ENCODE assay signal across 1 cellular context in genomic region chr2:46866770-46867246, GRCh38.
TF ChIP-seq lines count a peak whose summit lies in the region.

No MANE protein-coding gene starts in this region.

TF ChIP-seq in HepG2, 621 proteins besides CTCF, POLR2A, EP300 and RAD21 (continued from another document and continues in another):
- TF ChIP-seq, protein P1, sequence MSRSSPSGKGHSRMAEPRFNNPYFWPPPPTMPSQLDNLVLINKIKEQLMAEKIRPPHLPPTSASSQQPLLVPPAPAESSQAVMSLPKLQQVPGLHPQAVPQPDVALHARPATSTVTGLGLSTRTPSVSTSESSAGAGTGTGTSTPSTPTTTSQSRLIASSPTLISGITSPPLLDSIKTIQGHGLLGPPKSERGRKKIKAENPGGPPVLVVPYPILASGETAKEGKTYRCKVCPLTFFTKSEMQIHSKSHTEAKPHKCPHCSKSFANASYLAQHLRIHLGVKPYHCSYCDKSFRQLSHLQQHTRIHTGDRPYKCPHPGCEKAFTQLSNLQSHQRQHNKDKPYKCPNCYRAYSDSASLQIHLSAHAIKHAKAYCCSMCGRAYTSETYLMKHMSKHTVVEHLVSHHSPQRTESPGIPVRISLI (CRISPR knock-in tag; IDR thresholded peaks at IDR 0.05; ENCODE audit: borderline replicate concordance), result no peak
- TF ChIP-seq ZNF329 (CRISPR knock-in tag; IDR thresholded peaks at IDR 0.05; ENCODE audit: low read depth) (no peak), KLF16 (CRISPR knock-in tag; IDR thresholded peaks at IDR 0.05) (no peak), ZBTB38 (CRISPR knock-in tag; IDR thresholded peaks at IDR 0.05) (no peak), ZNF496 (CRISPR knock-in tag; IDR thresholded peaks at IDR 0.05; ENCODE audit: insufficient replicate concordance) (no peak), ZNF720 (CRISPR knock-in tag; IDR thresholded peaks at IDR 0.05) (no peak), FOXA1 (IDR thresholded peaks at IDR 0.05) (no peak), FOXA1 (CRISPR knock-in tag; IDR thresholded peaks at IDR 0.05) (no peak), ZNF550 (CRISPR knock-in tag; IDR thresholded peaks at IDR 0.05; ENCODE audit: borderline replicate concordance) (no peak), TP53 (CRISPR knock-in tag; conservative IDR thresholded peaks at IDR 0.05) (no peak), BRF2 (CRISPR knock-in tag; IDR thresholded peaks at IDR 0.05) (no peak), ATF5 (CRISPR knock-in tag; IDR thresholded peaks at IDR 0.05; ENCODE audit: low read depth) (no peak), PRPF4 (IDR thresholded peaks at IDR 0.05; ENCODE audit: low read depth, low read length, poor library complexity, severe bottlenecking) (no peak), ZNF792 (CRISPR knock-in tag; IDR thresholded peaks at IDR 0.05) (no peak), DPF2 (CRISPR knock-in tag; IDR thresholded peaks at IDR 0.05; ENCODE audit: borderline replicate concordance, low read depth) (no peak), ZNF703 (CRISPR knock-in tag; IDR thresholded peaks at IDR 0.05; ENCODE audit: borderline replicate concordance) (no peak), ATM (IDR thresholded peaks at IDR 0.05; ENCODE audit: borderline replicate concordance) (no peak), HOXD1 (CRISPR knock-in tag; IDR thresholded peaks at IDR 0.05) (no peak), NFIB (CRISPR knock-in tag; IDR thresholded peaks at IDR 0.05; ENCODE audit: borderline replicate concordance) (no peak), MED8 (CRISPR knock-in tag; IDR thresholded peaks at IDR 0.05; ENCODE audit: insufficient replicate concordance) (no peak), ZNF431 (CRISPR knock-in tag; IDR thresholded peaks at IDR 0.05; ENCODE audit: borderline replicate concordance, low read depth) (no peak), ZNF20 (CRISPR knock-in tag; IDR thresholded peaks at IDR 0.05) (no peak), ZKSCAN8 (CRISPR knock-in tag; IDR thresholded peaks at IDR 0.05; ENCODE audit: borderline replicate concordance) (no peak), ZNF564 (CRISPR knock-in tag; IDR thresholded peaks at IDR 0.05) (no peak), TAF1 (CRISPR knock-in tag; IDR thresholded peaks at IDR 0.05) (no peak), HNRNPL (IDR thresholded peaks at IDR 0.05; ENCODE audit: low read depth, low read length) (no peak), ZNF7 (CRISPR knock-in tag; IDR thresholded peaks at IDR 0.05) (no peak), FOSL1 (CRISPR knock-in tag; IDR thresholded peaks at IDR 0.05; ENCODE audit: borderline replicate concordance) (no peak), ZFAT (CRISPR knock-in tag; conservative IDR thresholded peaks at IDR 0.05) (no peak), SAFB2 (CRISPR knock-in tag; IDR thresholded peaks at IDR 0.05; ENCODE audit: borderline replicate concordance, low read depth) (no peak), SMAD1 (CRISPR knock-in tag; IDR thresholded peaks at IDR 0.05; ENCODE audit: borderline replicate concordance, low read depth) (0 out of 2 replicates have a peak, but pooled peaks have one; percentile 46), SOX6 (IDR thresholded peaks at IDR 0.05) (no peak), SOX6 (CRISPR knock-in tag; IDR thresholded peaks at IDR 0.05) (peak; percentile 35), TOPORS (CRISPR knock-in tag; IDR thresholded peaks at IDR 0.05) (no peak), HNF4G (IDR thresholded peaks at IDR 0.05; ENCODE audit: borderline replicate concordance, low read depth, low read length) (peak; percentile 64), HNF4G (CRISPR knock-in tag; IDR thresholded peaks at IDR 0.05; ENCODE audit: borderline replicate concordance, low read depth) (0 out of 2 replicates have a peak, but pooled peaks have one; percentile 64), NR2F6 (IDR thresholded peaks at IDR 0.05) (peak; percentile 11; the same call in 1 of the 2 replicates), NR2F6 (CRISPR knock-in tag; IDR thresholded peaks at IDR 0.05) (no peak), TRIM24 (CRISPR knock-in tag; IDR thresholded peaks at IDR 0.05) (no peak), SIX4 (CRISPR knock-in tag; IDR thresholded peaks at IDR 0.05) (no peak), RFX5 (IDR thresholded peaks at IDR 0.05; ENCODE audit: low read depth, low read length) (no peak), PBX2 (CRISPR knock-in tag; IDR thresholded peaks at IDR 0.05) (no peak), AHR (CRISPR knock-in tag; IDR thresholded peaks at IDR 0.05) (no peak), RFX1 (IDR thresholded peaks at IDR 0.05) (no peak), ZFP1 (CRISPR knock-in tag; IDR thresholded peaks at IDR 0.05) (no peak), ZNF598 (CRISPR knock-in tag; IDR thresholded peaks at IDR 0.05; ENCODE audit: borderline replicate concordance) (no peak), CREM (IDR thresholded peaks at IDR 0.05) (no peak), CREM (CRISPR knock-in tag; IDR thresholded peaks at IDR 0.05) (no peak), ARNTL (CRISPR knock-in tag; IDR thresholded peaks at IDR 0.05) (no peak)
- TF ChIP-seq, protein P2, sequence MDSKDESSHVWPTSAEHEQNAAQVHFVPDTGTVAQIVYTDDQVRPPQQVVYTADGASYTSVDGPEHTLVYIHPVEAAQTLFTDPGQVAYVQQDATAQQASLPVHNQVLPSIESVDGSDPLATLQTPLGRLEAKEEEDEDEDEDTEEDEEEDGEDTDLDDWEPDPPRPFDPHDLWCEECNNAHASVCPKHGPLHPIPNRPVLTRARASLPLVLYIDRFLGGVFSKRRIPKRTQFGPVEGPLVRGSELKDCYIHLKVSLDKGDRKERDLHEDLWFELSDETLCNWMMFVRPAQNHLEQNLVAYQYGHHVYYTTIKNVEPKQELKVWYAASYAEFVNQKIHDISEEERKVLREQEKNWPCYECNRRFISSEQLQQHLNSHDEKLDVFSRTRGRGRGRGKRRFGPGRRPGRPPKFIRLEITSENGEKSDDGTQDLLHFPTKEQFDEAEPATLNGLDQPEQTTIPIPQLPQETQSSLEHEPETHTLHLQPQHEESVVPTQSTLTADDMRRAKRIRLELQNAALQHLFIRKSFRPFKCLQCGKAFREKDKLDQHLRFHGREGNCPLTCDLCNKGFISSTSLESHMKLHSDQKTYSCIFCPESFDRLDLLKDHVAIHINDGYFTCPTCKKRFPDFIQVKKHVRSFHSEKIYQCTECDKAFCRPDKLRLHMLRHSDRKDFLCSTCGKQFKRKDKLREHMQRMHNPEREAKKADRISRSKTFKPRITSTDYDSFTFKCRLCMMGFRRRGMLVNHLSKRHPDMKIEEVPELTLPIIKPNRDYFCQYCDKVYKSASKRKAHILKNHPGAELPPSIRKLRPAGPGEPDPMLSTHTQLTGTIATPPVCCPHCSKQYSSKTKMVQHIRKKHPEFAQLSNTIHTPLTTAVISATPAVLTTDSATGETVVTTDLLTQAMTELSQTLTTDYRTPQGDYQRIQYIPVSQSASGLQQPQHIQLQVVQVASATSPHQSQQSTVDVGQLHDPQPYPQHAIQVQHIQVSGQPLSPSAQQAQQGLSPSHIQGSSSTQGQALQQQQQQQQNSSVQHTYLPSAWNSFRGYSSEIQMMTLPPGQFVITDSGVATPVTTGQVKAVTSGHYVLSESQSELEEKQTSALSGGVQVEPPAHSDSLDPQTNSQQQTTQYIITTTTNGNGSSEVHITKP (CRISPR knock-in tag; IDR thresholded peaks at IDR 0.05; ENCODE audit: low read depth), result no peak
- TF ChIP-seq, protein P3, sequence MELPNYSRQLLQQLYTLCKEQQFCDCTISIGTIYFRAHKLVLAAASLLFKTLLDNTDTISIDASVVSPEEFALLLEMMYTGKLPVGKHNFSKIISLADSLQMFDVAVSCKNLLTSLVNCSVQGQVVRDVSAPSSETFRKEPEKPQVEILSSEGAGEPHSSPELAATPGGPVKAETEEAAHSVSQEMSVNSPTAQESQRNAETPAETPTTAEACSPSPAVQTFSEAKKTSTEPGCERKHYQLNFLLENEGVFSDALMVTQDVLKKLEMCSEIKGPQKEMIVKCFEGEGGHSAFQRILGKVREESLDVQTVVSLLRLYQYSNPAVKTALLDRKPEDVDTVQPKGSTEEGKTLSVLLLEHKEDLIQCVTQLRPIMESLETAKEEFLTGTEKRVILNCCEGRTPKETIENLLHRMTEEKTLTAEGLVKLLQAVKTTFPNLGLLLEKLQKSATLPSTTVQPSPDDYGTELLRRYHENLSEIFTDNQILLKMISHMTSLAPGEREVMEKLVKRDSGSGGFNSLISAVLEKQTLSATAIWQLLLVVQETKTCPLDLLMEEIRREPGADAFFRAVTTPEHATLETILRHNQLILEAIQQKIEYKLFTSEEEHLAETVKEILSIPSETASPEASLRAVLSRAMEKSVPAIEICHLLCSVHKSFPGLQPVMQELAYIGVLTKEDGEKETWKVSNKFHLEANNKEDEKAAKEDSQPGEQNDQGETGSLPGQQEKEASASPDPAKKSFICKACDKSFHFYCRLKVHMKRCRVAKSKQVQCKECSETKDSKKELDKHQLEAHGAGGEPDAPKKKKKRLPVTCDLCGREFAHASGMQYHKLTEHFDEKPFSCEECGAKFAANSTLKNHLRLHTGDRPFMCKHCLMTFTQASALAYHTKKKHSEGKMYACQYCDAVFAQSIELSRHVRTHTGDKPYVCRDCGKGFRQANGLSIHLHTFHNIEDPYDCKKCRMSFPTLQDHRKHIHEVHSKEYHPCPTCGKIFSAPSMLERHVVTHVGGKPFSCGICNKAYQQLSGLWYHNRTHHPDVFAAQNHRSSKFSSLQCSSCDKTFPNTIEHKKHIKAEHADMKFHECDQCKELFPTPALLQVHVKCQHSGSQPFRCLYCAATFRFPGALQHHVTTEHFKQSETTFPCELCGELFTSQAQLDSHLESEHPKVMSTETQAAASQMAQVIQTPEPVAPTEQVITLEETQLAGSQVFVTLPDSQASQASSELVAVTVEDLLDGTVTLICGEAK (IDR thresholded peaks at IDR 0.05), result no peak
- TF ChIP-seq, protein P3 (CRISPR knock-in tag; IDR thresholded peaks at IDR 0.05), result no peak
- TF ChIP-seq, protein P4, sequence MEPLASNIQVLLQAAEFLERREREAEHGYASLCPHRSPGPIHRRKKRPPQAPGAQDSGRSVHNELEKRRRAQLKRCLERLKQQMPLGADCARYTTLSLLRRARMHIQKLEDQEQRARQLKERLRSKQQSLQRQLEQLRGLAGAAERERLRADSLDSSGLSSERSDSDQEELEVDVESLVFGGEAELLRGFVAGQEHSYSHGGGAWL (CRISPR knock-in tag; IDR thresholded peaks at IDR 0.05), result no peak
- TF ChIP-seq, protein P5, sequence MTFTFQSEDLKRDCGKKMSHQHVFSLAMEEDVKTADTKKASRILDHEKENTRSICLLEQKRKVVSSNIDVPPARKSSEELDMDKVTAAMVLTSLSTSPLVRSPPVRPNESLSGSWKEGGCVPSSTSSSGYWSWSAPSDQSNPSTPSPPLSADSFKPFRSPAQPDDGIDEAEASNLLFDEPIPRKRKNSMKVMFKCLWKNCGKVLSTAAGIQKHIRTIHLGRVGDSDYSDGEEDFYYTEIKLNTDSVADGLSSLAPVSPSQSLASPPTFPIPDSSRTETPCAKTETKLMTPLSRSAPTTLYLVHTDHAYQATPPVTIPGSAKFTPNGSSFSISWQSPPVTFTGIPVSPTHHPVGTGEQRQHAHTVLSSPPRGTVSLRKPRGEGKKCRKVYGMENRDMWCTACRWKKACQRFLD (CRISPR knock-in tag; IDR thresholded peaks at IDR 0.05; ENCODE audit: borderline replicate concordance), result no peak
